1 cellular context compared by ENCODE assay signal in the genomic region with DNA sequence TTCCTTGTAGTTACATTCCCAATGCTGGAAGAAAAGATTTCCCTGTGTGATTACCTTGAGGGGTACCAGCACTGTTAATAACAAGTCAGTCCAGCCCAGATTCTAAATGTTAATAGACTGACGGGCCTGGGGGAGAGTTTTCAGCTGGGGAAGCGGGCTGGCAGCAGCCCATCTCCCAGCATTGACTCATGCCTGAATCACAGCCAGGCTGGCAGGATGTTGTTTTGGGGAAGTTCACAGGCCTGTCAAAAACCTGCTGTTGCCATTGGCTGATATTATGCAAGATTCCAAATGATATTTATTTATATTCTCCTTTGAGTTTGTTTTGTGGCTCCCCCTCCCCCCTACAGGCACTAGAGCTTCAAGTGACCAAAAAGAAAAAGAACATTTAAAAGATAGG.
TF ChIP-seq lines count a peak whose summit lies in the region.

No MANE protein-coding gene starts in this region.

TF ChIP-seq in GM23338, 12 proteins besides CTCF, POLR2A, EP300 and RAD21 (continued from another document):
- TF ChIP-seq, protein P1, sequence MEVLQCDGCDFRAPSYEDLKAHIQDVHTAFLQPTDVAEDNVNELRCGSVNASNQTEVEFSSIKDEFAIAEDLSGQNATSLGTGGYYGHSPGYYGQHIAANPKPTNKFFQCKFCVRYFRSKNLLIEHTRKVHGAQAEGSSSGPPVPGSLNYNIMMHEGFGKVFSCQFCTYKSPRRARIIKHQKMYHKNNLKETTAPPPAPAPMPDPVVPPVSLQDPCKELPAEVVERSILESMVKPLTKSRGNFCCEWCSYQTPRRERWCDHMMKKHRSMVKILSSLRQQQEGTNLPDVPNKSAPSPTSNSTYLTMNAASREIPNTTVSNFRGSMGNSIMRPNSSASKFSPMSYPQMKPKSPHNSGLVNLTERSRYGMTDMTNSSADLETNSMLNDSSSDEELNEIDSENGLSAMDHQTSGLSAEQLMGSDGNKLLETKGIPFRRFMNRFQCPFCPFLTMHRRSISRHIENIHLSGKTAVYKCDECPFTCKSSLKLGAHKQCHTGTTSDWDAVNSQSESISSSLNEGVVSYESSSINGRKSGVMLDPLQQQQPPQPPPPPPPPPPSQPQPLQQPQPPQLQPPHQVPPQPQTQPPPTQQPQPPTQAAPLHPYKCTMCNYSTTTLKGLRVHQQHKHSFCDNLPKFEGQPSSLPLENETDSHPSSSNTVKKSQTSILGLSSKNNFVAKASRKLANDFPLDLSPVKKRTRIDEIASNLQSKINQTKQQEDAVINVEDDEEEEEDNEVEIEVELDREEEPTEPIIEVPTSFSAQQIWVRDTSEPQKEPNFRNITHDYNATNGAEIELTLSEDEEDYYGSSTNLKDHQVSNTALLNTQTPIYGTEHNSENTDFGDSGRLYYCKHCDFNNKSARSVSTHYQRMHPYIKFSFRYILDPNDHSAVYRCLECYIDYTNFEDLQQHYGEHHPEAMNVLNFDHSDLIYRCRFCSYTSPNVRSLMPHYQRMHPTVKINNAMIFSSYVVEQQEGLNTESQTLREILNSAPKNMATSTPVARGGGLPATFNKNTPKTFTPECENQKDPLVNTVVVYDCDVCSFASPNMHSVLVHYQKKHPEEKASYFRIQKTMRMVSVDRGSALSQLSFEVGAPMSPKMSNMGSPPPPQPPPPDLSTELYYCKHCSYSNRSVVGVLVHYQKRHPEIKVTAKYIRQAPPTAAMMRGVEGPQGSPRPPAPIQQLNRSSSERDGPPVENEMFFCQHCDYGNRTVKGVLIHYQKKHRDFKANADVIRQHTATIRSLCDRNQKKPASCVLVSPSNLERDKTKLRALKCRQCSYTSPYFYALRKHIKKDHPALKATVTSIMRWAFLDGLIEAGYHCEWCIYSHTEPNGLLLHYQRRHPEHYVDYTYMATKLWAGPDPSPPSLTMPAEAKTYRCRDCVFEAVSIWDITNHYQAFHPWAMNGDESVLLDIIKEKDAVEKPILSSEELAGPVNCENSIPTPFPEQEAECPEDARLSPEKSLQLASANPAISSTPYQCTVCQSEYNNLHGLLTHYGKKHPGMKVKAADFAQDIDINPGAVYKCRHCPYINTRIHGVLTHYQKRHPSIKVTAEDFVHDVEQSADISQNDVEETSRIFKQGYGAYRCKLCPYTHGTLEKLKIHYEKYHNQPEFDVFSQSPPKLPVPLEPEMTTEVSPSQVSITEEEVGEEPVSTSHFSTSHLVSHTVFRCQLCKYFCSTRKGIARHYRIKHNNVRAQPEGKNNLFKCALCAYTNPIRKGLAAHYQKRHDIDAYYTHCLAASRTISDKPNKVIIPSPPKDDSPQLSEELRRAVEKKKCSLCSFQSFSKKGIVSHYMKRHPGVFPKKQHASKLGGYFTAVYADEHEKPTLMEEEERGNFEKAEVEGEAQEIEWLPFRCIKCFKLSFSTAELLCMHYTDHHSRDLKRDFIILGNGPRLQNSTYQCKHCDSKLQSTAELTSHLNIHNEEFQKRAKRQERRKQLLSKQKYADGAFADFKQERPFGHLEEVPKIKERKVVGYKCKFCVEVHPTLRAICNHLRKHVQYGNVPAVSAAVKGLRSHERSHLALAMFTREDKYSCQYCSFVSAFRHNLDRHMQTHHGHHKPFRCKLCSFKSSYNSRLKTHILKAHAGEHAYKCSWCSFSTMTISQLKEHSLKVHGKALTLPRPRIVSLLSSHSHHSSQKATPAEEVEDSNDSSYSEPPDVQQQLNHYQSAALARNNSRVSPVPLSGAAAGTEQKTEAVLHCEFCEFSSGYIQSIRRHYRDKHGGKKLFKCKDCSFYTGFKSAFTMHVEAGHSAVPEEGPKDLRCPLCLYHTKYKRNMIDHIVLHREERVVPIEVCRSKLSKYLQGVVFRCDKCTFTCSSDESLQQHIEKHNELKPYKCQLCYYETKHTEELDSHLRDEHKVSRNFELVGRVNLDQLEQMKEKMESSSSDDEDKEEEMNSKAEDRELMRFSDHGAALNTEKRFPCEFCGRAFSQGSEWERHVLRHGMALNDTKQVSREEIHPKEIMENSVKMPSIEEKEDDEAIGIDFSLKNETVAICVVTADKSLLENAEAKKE (CRISPR knock-in tag; IDR thresholded peaks at IDR 0.05) = no peak
- TF ChIP-seq ZNF331 (CRISPR knock-in tag; IDR thresholded peaks at IDR 0.05; ENCODE audit: low read depth) (no peak), CREB1 (CRISPR knock-in tag; IDR thresholded peaks at IDR 0.05; ENCODE audit: low read depth) (no peak), EZH2 (IDR thresholded peaks at IDR 0.05; ENCODE audit: low read depth, unreplicated experiment) (no peak), ZNF114 (CRISPR knock-in tag; IDR thresholded peaks at IDR 0.05) (no peak)
